27 cellular contexts compared by ENCODE assay signal in genomic region chr4:40585201-40585789, GRCh38. TPM values are rescaled to one million over a fixed set of nuclear protein-coding genes. Genes with fewer than 3 reads are reported as not detected.
DNase-seq lines count a peak whose midpoint lies in the region; ATAC-seq, FAIRE-seq and TF ChIP-seq lines count a peak whose summit lies in the region.
"Had no signal": no experiment of that assay in that cellular context is flagged by ENCODE, and none has a peak within 500 bp of the region (broad histone marks: within the 10 kb centered on the region; RNA-seq: fewer than 3 reads in every experiment).

No MANE protein-coding gene starts in this region.

- no peaks in the 10 kb centered on the region for H3K27me3 Mint-ChIP-seq in MCF 10A (ENCODE audit: insufficient read depth, unreplicated experiment)
- H3K27me3 Mint-ChIP-seq in dendritic cell treated with granulocyte-macrophage colony-stimulating factor and Interleukin-4, amounts not matched to agents 40 ng/mL and 50 ng/mL, for 4 days, result no peaks in the 10 kb centered on the region
- peaks cover 18% of the 10 kb centered on the region for H3K27me3 Mint-ChIP-seq in activated CD8-positive, alpha-beta memory T cell treated with anti-CD3 and anti-CD28 coated beads, Interleukin-2, amount 10 ng/mL, durations not matched to agents 7 days and 5 days
- H3K27me3 Mint-ChIP-seq: memory B cell had no signal

- no TSS peak for BruUV-seq in MCF 10A (replicated peaks; lab: Mats Ljungman, UMichigan)

- peaks cover 30% of the 10 kb centered on the region for H3K4me1 Mint-ChIP-seq in MCF 10A (ENCODE audit: insufficient read depth, unreplicated experiment)
- H3K4me1 Mint-ChIP-seq in dendritic cell treated with granulocyte-macrophage colony-stimulating factor and Interleukin-4, amounts not matched to agents 40 ng/mL and 50 ng/mL, for 4 days (ENCODE audit: low read depth), result peaks cover 85% of the 10 kb centered on the region
- peaks cover 8% of the 10 kb centered on the region for H3K4me1 Mint-ChIP-seq in activated CD8-positive, alpha-beta memory T cell treated with anti-CD3 and anti-CD28 coated beads, Interleukin-2, amount 10 ng/mL, durations not matched to agents 7 days and 5 days

- H3K4me1 ChIP-seq in breast epithelium (no peaks in the 10 kb centered on the region), mucosa of stomach (ENCODE audit: control insufficient read depth, insufficient read depth, low read length) (peaks cover 23% of the 10 kb centered on the region), vagina (peaks cover 13% of the 10 kb centered on the region)
- H3K4me1 ChIP-seq: esophagus muscularis mucosa had no signal

- no peak for TF ChIP-seq CTCF in breast epithelium (IDR thresholded peaks at IDR 0.05)
- TF ChIP-seq CTCF in MCF 10A (IDR thresholded peaks at IDR 0.05; ENCODE audit: unreplicated experiment), result no peak
- TF ChIP-seq CTCF in vagina (IDR thresholded peaks at IDR 0.05), result no peak

- no peak overlapping the region for H3K4me3 ChIP-seq in breast epithelium
- H3K4me3 ChIP-seq in mucosa of stomach (ENCODE audit: low read length), result no peak overlapping the region
- no peak overlapping the region for H3K4me3 ChIP-seq in vagina
- H3K4me3 ChIP-seq: esophagus muscularis mucosa, MG63 had no signal

- TF ChIP-seq POLR2A in breast epithelium (IDR thresholded peaks at IDR 0.05), result no peak
- no peak for TF ChIP-seq POLR2A in vagina (IDR thresholded peaks at IDR 0.05)

- no peak for ATAC-seq in activated CD8-positive, alpha-beta memory T cell treated with anti-CD3 and anti-CD28 coated beads, Interleukin-2, amount 10 ng/mL, durations not matched to agents 7 days and 5 days
- ATAC-seq: activated naive CD8-positive, alpha-beta T cell treated with anti-CD3 and anti-CD28 coated beads, Interleukin-2, amount 50 U/mL, for 24 hours; left colon; Right ventricle myocardium inferior; SK-N-SH treated with all-trans-retinoic acid at 6 μM for 48 hours; T-helper 17 cell had no signal

- peaks cover 6% of the 10 kb centered on the region for H3K9me3 Mint-ChIP-seq in MCF 10A (ENCODE audit: unreplicated experiment)
- no peaks in the 10 kb centered on the region for H3K9me3 Mint-ChIP-seq in dendritic cell treated with granulocyte-macrophage colony-stimulating factor and Interleukin-4, amounts not matched to agents 40 ng/mL and 50 ng/mL, for 4 days
- H3K9me3 Mint-ChIP-seq in activated CD8-positive, alpha-beta memory T cell treated with anti-CD3 and anti-CD28 coated beads, Interleukin-2, amount 10 ng/mL, durations not matched to agents 7 days and 5 days (ENCODE audit: low read depth), result no peaks in the 10 kb centered on the region
- H3K9me3 Mint-ChIP-seq: activated naive CD8-positive, alpha-beta T cell treated with anti-CD3 and anti-CD28 coated beads, Interleukin-2, amount 50 U/mL, for 24 hours; activated T-cell treated with anti-CD3 and anti-CD28 coated beads, Interleukin-2, amount 50 U/mL, for 24 hours; CD4-positive, alpha-beta T cell; memory B cell; stimulated activated naive CD8-positive, alpha-beta T cell treated with anti-CD3 and anti-CD28 coated beads, Interleukin-15, Interleukin-2, amounts not matched to agents 100 ng/mL and 50 ng/mL, for 24 hours had no signal

- H3K27me3 ChIP-seq in breast epithelium (no peaks in the 10 kb centered on the region), mucosa of stomach (ENCODE audit: control insufficient read depth, insufficient read depth, low read length) (no peaks in the 10 kb centered on the region), vagina (no peaks in the 10 kb centered on the region)
- H3K27me3 ChIP-seq: esophagus muscularis mucosa, MG63 had no signal

- H3K9me3 ChIP-seq in breast epithelium (no peaks in the 10 kb centered on the region), mucosa of stomach (ENCODE audit: control insufficient read depth, low read length) (no peaks in the 10 kb centered on the region), vagina (no peaks in the 10 kb centered on the region)
- H3K9me3 ChIP-seq: esophagus muscularis mucosa, MG63 had no signal

- H3K27ac ChIP-seq in breast epithelium, result peak overlapping the region; percentile 3 to 8
- no peak overlapping the region for H3K27ac ChIP-seq in vagina
- H3K27ac ChIP-seq: esophagus muscularis mucosa had no signal

- H3K4me3 Mint-ChIP-seq in MCF 10A (ENCODE audit: unreplicated experiment), result no peak overlapping the region
- no peak overlapping the region for H3K4me3 Mint-ChIP-seq in dendritic cell treated with granulocyte-macrophage colony-stimulating factor and Interleukin-4, amounts not matched to agents 40 ng/mL and 50 ng/mL, for 4 days
- no peak overlapping the region for H3K4me3 Mint-ChIP-seq in activated CD8-positive, alpha-beta memory T cell treated with anti-CD3 and anti-CD28 coated beads, Interleukin-2, amount 10 ng/mL, durations not matched to agents 7 days and 5 days
- H3K4me3 Mint-ChIP-seq: activated naive CD8-positive, alpha-beta T cell treated with anti-CD3 and anti-CD28 coated beads, Interleukin-2, amount 50 U/mL, for 24 hours; activated T-cell treated with anti-CD3 and anti-CD28 coated beads, Interleukin-2, amount 50 U/mL, for 24 hours; CD4-positive, alpha-beta T cell; memory B cell; stimulated activated naive CD8-positive, alpha-beta T cell treated with anti-CD3 and anti-CD28 coated beads, Interleukin-15, Interleukin-2, amounts not matched to agents 100 ng/mL and 50 ng/mL, for 24 hours; T-helper 17 cell had no signal

- H3K36me3 Mint-ChIP-seq in MCF 10A (ENCODE audit: insufficient read depth, unreplicated experiment), result no peaks in the 10 kb centered on the region
- peaks cover 80% of the 10 kb centered on the region for H3K36me3 Mint-ChIP-seq in dendritic cell treated with granulocyte-macrophage colony-stimulating factor and Interleukin-4, amounts not matched to agents 40 ng/mL and 50 ng/mL, for 4 days (ENCODE audit: low read depth)
- H3K36me3 Mint-ChIP-seq in activated CD8-positive, alpha-beta memory T cell treated with anti-CD3 and anti-CD28 coated beads, Interleukin-2, amount 10 ng/mL, durations not matched to agents 7 days and 5 days, result no peaks in the 10 kb centered on the region

- FAIRE-seq in urothelium cell line (lab: Jason Lieb, UNC), result peak; percentile 56

- POLR2A ChIA-PET in MCF 10A (lab: Yijun Ruan, JAX), result interaction anchor here (0.7 kb wide), 1 partner anchor 1625 kb away, joined by 3 read pairs; no protein-coding TSS in a partner anchor

- CTCF ChIA-PET in MCF 10A (lab: Yijun Ruan, JAX), result interaction anchor here (0.6 kb wide), 1 partner anchor 10 kb away, joined by 4 read pairs; no protein-coding TSS in a partner anchor
- CTCF ChIA-PET in activated CD8-positive, alpha-beta memory T cell treated with anti-CD3 and anti-CD28 coated beads, Interleukin-2, amount 10 ng/mL, durations not matched to agents 7 days and 5 days (lab: Charles Lee), result no interaction called here

- H3K36me3 ChIP-seq in breast epithelium (no peaks in the 10 kb centered on the region), mucosa of stomach (ENCODE audit: control insufficient read depth, insufficient read depth, low read length) (peaks cover 2% of the 10 kb centered on the region), vagina (no peaks in the 10 kb centered on the region)
- H3K36me3 ChIP-seq: esophagus muscularis mucosa, MG63 had no signal

- intact Hi-C loops in breast epithelium (cut with DNase I; ENCODE audit: low total_unique reads), result no loop called here
- intact Hi-C loops in MCF 10A (cut with micrococcal nuclease), result no loop called here
- intact Hi-C loops in dendritic cell treated with granulocyte-macrophage colony-stimulating factor and Interleukin-4, amounts not matched to agents 40 ng/mL and 50 ng/mL, for 4 days (cut with micrococcal nuclease), result loop anchor here (5.0 kb wide), 1 partner anchor 37 kb away; no protein-coding TSS in a partner anchor
- intact Hi-C loops in vagina (cut with DNase I), result no loop called here

- DNase-seq in breast epithelium (ENCODE audit: low spot score in 2 of 2) (no peak), MCF 10A (ENCODE audit: unreplicated experiment) (no peak), urothelium cell line (ENCODE audit: low spot score) (no peak), vagina (ENCODE audit: extremely low spot score in 2 of 2) (no peak), Kasumi-1 (lab: John Stamatoyannopoulos, UW) (no peak)
- no peak for DNase-seq in activated CD8-positive, alpha-beta memory T cell treated with anti-CD3 and anti-CD28 coated beads, Interleukin-2, amount 10 ng/mL, durations not matched to agents 7 days and 5 days
- DNase-seq: activated CD4-positive, alpha-beta T cell treated with anti-CD3 and anti-CD28 coated beads for 4 hours; activated gamma-delta T cell treated with Interleukin-2 at 50 U/mL for 16 hours; activated naive CD8-positive, alpha-beta T cell treated with anti-CD3 and anti-CD28 coated beads, Interleukin-2, amount 50 U/mL, for 24 hours; activated T-cell treated with anti-CD3 and anti-CD28 coated beads, Interleukin-2, amount 50 U/mL, for 24 hours; CD4-positive, alpha-beta T cell; effector CD8-positive, alpha-beta T cell; foreskin melanocyte; left colon; MG63; NCI-H2029; NCI-H345; nucleus accumbens; T-helper 17 cell had no signal

- no peak overlapping the region for H3K27ac Mint-ChIP-seq in MCF 10A (ENCODE audit: low read depth, unreplicated experiment)
- peak overlapping the region; percentile 95 for H3K27ac Mint-ChIP-seq in dendritic cell treated with granulocyte-macrophage colony-stimulating factor and Interleukin-4, amounts not matched to agents 40 ng/mL and 50 ng/mL, for 4 days
- no peak overlapping the region for H3K27ac Mint-ChIP-seq in activated CD8-positive, alpha-beta memory T cell treated with anti-CD3 and anti-CD28 coated beads, Interleukin-2, amount 10 ng/mL, durations not matched to agents 7 days and 5 days
- H3K27ac Mint-ChIP-seq: activated naive CD8-positive, alpha-beta T cell treated with anti-CD3 and anti-CD28 coated beads, Interleukin-2, amount 50 U/mL, for 24 hours; activated T-cell treated with anti-CD3 and anti-CD28 coated beads, Interleukin-2, amount 50 U/mL, for 24 hours; CD4-positive, alpha-beta T cell; memory B cell; stimulated activated naive CD8-positive, alpha-beta T cell treated with anti-CD3 and anti-CD28 coated beads, Interleukin-15, Interleukin-2, amounts not matched to agents 100 ng/mL and 50 ng/mL, for 24 hours; T-helper 17 cell had no signal

- peak overlapping the region; percentile 1 for H3K9ac ChIP-seq in mucosa of stomach (ENCODE audit: low read length)

RNA-seq across cellular contexts. Expression of gene RBM47, which starts 44.4 kb away (rescaled TPM):
- 100 to 1,000 TPM in 1 of 3 donors, 10 to 100 TPM in 2; 66.6 to 151 (median 89.5) TPM for total RNA-seq in breast epithelium
- 1.8 and 2.0 TPM in 2 replicates for total RNA-seq in MCF 10A (2022)
- total RNA-seq in vagina, result 61.1 TPM
- total RNA-seq in activated CD8-positive, alpha-beta memory T cell treated with anti-CD3 and anti-CD28 coated beads, Interleukin-2, amount 10 ng/mL, durations not matched to agents 7 days and 5 days, result 1 to 10 TPM; 2.2 to 2.3 TPM
- total RNA-seq: myocyte had no signal

Comparison
In these comparisons a context has a peak if more than half of its experiments do, and no peak if none do; other contexts are left out.
1. RNA of gene RBM47, which starts 44.4 kb away (total RNA-seq): 66.6 to 151 TPM in breast epithelium and 61.1 TPM in vagina (single experiment); 2.2 to 2.3 TPM in activated CD8-positive, alpha-beta memory T cell treated with anti-CD3 and anti-CD28 coated beads, Interleukin-2, amount 10 ng/mL, durations not matched to agents 7 days and 5 days and 1.8 to 2.0 TPM in MCF 10A; every median in the first group is over 10 times any median in the second.